Comparison of ENCODE assay signal across 31 cellular contexts in genomic region chr10:34966440-34966839, GRCh38.
A peak's percentile ranks its signal among the peaks of the same experiment; 100 is the strongest.
DNase-seq lines count a peak whose midpoint lies in the region; ATAC-seq and TF ChIP-seq lines count a peak whose summit lies in the region.
"Had no signal": no experiment of that assay in that cellular context is flagged by ENCODE, and none has a peak within 500 bp of the region (broad histone marks: within the 10 kb centered on the region; RNA-seq: fewer than 3 reads in every experiment).

No MANE protein-coding gene starts in this region.

- H3K27me3 ChIP-seq in MG63 (no peaks in the 10 kb centered on the region), thyroid gland (no peaks in the 10 kb centered on the region)
- H3K27me3 ChIP-seq: brain microvascular endothelial cell, colonic mucosa, upper lobe of left lung had no signal

- peak; percentile 75 for DNase-seq in MG63
- DNase-seq in astrocyte of the spinal cord (ENCODE audit: low read depth, low spot score), result peak; percentile 39
- peak; percentile 27 for DNase-seq in fibroblast of peridontal ligament (ENCODE audit: extremely low read depth)
- peak in 1 of 2 donors; percentile 48 for DNase-seq in thyroid gland
- DNase-seq in superior temporal gyrus (ENCODE audit: extremely low spot score), result no peak
- DNase-seq in GF-D8 (lab: John Stamatoyannopoulos, UW), result no peak
- DNase-seq: activated CD4-positive, alpha-beta memory T cell treated with anti-CD3 and anti-CD28 coated beads, Interleukin-2, amount 10 ng/mL, durations not matched to agents 7 days and 5 days; activated CD4-positive, alpha-beta T cell treated with anti-CD3 and anti-CD28 coated beads for 1 hour; activated CD8-positive, alpha-beta memory T cell treated with anti-CD3 and anti-CD28 coated beads, Interleukin-2, amount 50 U/mL, for 4 hours; activated naive CD4-positive, alpha-beta T cell; activated naive CD8-positive, alpha-beta T cell treated with anti-CD3 and anti-CD28 coated beads, Interleukin-2, amount 50 U/mL, for 24 hours; brain microvascular endothelial cell; Calu3; DMS79 treated with DMSO at 0.1 percent for 48 hours; effector CD8-positive, alpha-beta T cell; hippocampal formation; Kasumi-1; left cardiac atrium; natural killer cell; NCI-H146; NCI-H226; NCI-H526 treated with DMSO at 0.1 percent for 48 hours; NK-92 treated with Interleukin-12 subunit alpha and Interleukin-12 subunit beta, amount 100 ng/mL, for 24 hours; psoas muscle; upper lobe of left lung had no signal

- 64 to 69% methylated on average over 5 of the region's 5 CpGs for WGBS in thyroid gland, 2 donors

- intact Hi-C loops in thyroid gland (cut with DNase I), result loop anchor here (10.0 kb wide), 1 partner anchor 302 kb away; no protein-coding TSS in a partner anchor

- no peak for ATAC-seq in GM21619 (IDR thresholded peaks at IDR 0.05; ENCODE audit: unreplicated experiment)
- ATAC-seq: activated naive CD8-positive, alpha-beta T cell treated with anti-CD3 and anti-CD28 coated beads, Interleukin-2, amount 50 U/mL, for 24 hours; natural killer cell; psoas muscle; Right ventricle myocardium inferior; stimulated activated effector memory CD8-positive, alpha-beta T cell treated with anti-CD3 and anti-CD28 coated beads, Interleukin-12 subunit alpha, Interleukin-12 subunit beta, amount 100 ng/mL, for 72 hours had no signal

- TF ChIP-seq POLR2A in thyroid gland (IDR thresholded peaks at IDR 0.05), result no peak

- H3K4me3 ChIP-seq in MG63 (no peak overlapping the region), astrocyte of the spinal cord (ENCODE audit: low read depth, low read length) (no peak overlapping the region), thyroid gland (replicated peaks in 1 of 3) (no peak overlapping the region)
- H3K4me3 ChIP-seq: colonic mucosa, mucosa of descending colon, psoas muscle, upper lobe of left lung had no signal

- H3K9me3 ChIP-seq in MG63, result no peaks in the 10 kb centered on the region
- no peaks in the 10 kb centered on the region for H3K9me3 ChIP-seq in thyroid gland
- H3K9me3 ChIP-seq: colonic mucosa, mucosa of descending colon, psoas muscle, upper lobe of left lung had no signal

- H3K36me3 ChIP-seq in MG63 (no peaks in the 10 kb centered on the region), thyroid gland (no peaks in the 10 kb centered on the region)
- H3K36me3 ChIP-seq: brain microvascular endothelial cell, colonic mucosa, upper lobe of left lung had no signal

- H3K4me1 ChIP-seq in thyroid gland, result peaks cover 49 to 62% of the 10 kb centered on the region in 2 donors
- H3K4me1 ChIP-seq: colonic mucosa had no signal

- in situ Hi-C loops in astrocyte of the spinal cord (cut with HindIII; ENCODE audit: low sequenced_read_pairs), result no loop called here

- TF ChIP-seq CTCF in astrocyte of the spinal cord (IDR thresholded peaks at IDR 0.05; ENCODE audit: low read depth, low read length), result no peak
- no peak for TF ChIP-seq CTCF in thyroid gland (IDR thresholded peaks at IDR 0.05)

- H3K27ac ChIP-seq in thyroid gland, result peak overlapping the region; percentile 75 to 91 (median 77)
- H3K27ac ChIP-seq: brain microvascular endothelial cell, C4-2B, colonic mucosa, psoas muscle, upper lobe of left lung had no signal

Comparison
In these comparisons a context has a peak if more than half of its experiments do, and no peak if none do; other contexts are left out.
1. DNase-seq: peak in MG63 (single experiment), astrocyte of the spinal cord (single experiment) and fibroblast of peridontal ligament (single experiment); none in superior temporal gyrus (single experiment) and GF-D8 (single experiment).